Comparison of ENCODE assay signal across 8 cellular contexts in the genomic region with DNA sequence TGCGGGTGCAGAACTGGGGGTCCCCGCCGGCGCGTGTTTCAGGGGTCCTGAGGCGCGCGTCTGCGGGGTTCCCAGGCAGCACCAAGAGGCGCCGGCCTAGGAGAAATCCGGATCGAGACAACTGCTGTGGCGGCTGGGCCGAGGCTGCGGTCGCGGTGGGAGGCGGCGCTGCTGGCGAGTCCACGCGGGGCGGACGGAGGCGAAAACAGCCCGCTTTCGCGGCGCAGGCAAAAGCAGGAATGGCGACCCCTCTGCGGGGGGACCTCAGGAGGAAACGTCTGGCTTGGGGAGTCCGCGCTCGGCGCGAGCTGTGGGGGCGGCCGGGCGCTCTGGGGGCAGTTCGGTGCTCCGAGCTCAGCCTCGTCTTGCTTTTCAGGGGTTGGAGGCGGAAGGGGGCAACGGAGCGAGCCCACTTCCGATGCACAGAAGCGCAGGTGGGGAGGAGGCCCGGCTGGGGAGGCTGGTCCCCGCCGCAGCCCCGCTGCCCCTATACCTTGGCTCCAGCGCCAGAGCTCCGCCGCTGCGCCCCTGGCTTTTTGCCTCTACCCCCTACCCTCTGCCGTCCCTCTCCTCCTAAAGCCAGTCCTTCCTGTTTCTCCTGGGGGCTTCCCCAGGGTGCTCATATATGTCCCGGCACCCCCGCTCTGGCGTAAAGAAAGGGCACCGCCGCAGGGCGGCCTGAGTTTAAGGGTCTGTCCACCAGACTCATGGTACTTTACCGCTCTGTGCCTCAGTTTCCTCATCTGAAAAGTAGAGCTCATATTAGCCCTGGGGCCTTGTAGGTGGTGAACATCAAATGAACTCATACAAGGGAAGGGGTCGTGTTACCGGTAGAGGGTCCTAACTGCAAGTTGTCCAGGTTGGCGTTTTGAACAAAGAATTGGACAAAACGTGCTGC.
DNase-seq lines count a peak whose midpoint lies in the region; ATAC-seq, FAIRE-seq and TF ChIP-seq lines count a peak whose summit lies in the region.

No MANE protein-coding gene starts in this region.

- TF ChIP-seq POLR2A in endothelial cell of umbilical vein (IDR thresholded peaks at IDR 0.05; ENCODE audit: low read depth, low read length) = no peak
- TF ChIP-seq POLR2A in upper lobe of left lung (IDR thresholded peaks at IDR 0.05) = no peak

- BruUV-seq in endothelial cell of umbilical vein (replicated peaks; lab: Mats Ljungman, UMichigan) = no TSS peak

- H3K9me3 ChIP-seq in endothelial cell of umbilical vein (replicated peaks; ENCODE audit: control insufficient read depth, insufficient read depth, low read length) (no peaks in the 10 kb centered on the region), mucosa of descending colon (no peaks in the 10 kb centered on the region), upper lobe of left lung (no peaks in the 10 kb centered on the region)

- peak overlapping the region; percentile 54 for H2AFZ ChIP-seq in endothelial cell of umbilical vein (ENCODE audit: low read depth, low read length)

- 9 to 12% methylated on average over 29 to 40 of the region's 69 CpGs for WGBS in upper lobe of left lung, 2 donors

- H3K79me2 ChIP-seq in endothelial cell of umbilical vein (ENCODE audit: control insufficient read depth, insufficient read depth, low read length) = no peaks in the 10 kb centered on the region

- no peaks in the 10 kb centered on the region for H3K36me3 ChIP-seq in endothelial cell of umbilical vein (ENCODE audit: control insufficient read depth in 2 of 2, extremely low read depth in 1 of 2, insufficient read depth in 2 of 2, low read length in 2 of 2)
- no peaks in the 10 kb centered on the region for H3K36me3 ChIP-seq in mucosa of descending colon (ENCODE audit: low read depth)
- H3K36me3 ChIP-seq in upper lobe of left lung = no peaks in the 10 kb centered on the region

- ATAC-seq in mucosa of descending colon (peak; percentile 51), upper lobe of left lung (ENCODE audit: low FRiP score in 2 of 2) (peak; percentile 52 to 83)

- H3K27me3 ChIP-seq in endothelial cell of umbilical vein (ENCODE audit: control insufficient read depth in 2 of 2, insufficient read depth in 2 of 2, low read length in 2 of 2) (peaks cover 8 to 25% of the 10 kb centered on the region in 2 experiments), upper lobe of left lung (peaks cover 0 to 11% (median 0%) of the 10 kb centered on the region in 4 donors)

- H3K27ac ChIP-seq in endothelial cell of umbilical vein (ENCODE audit: insufficient read depth, low read depth, low read length) (no peak overlapping the region), upper lobe of left lung (peak overlapping the region; percentile 64 to 83 (median 74))

- H3K4me3 ChIP-seq in endothelial cell of umbilical vein (replicated peaks in 1 of 3; ENCODE audit: insufficient read depth in 1 of 3, low read depth in 1 of 3, low read length in 3 of 3) (peak overlapping the region; percentile 35 to 56 (median 50)), mucosa of descending colon (peak overlapping the region; percentile 55), upper lobe of left lung (peak overlapping the region; percentile 57 to 79 (median 72))

- H3K4me1 ChIP-seq in endothelial cell of umbilical vein (ENCODE audit: control insufficient read depth, extremely low read depth, insufficient read depth, low read length) (peaks cover 12% of the 10 kb centered on the region), mucosa of descending colon (ENCODE audit: low read depth) (no peaks in the 10 kb centered on the region), upper lobe of left lung (peaks cover 6 to 19% (median 16%) of the 10 kb centered on the region in 4 donors)

- TF ChIP-seq CTCF in endothelial cell of umbilical vein (IDR thresholded peaks at IDR 0.05; ENCODE audit: extremely low read depth in 1 of 2, insufficient read depth in 1 of 2, low read depth in 1 of 2, low read length in 2 of 2) = no peak
- TF ChIP-seq CTCF in mucosa of descending colon (IDR thresholded peaks at IDR 0.05) = no peak
- no peak for TF ChIP-seq CTCF in upper lobe of left lung (IDR thresholded peaks at IDR 0.05)

- no peaks in the 10 kb centered on the region for H4K20me1 ChIP-seq in endothelial cell of umbilical vein (replicated peaks; ENCODE audit: control insufficient read depth, extremely low read depth, insufficient read depth, low read length)

- FAIRE-seq in endothelial cell of umbilical vein (lab: Jason Lieb, UNC) = no peak

- POLR2A ChIA-PET in endothelial cell of umbilical vein (lab: Charles Lee) = no interaction called here

- dilution Hi-C loops in endothelial cell of umbilical vein (cut with MboI; ENCODE audit: extremely low pct_ligation_motif_present, low sequenced_read_pairs) = no loop called here

- CTCF ChIA-PET in endothelial cell of umbilical vein (lab: Charles Lee) = interaction anchor here (1.4 kb wide), 1 partner anchor 22 kb away, joined by 4 read pairs; no protein-coding TSS in a partner anchor

- DNase-seq in activated T-cell treated with anti-CD3 and anti-CD28 coated beads for 1 hour (ENCODE audit: low read depth) (peak; percentile 12), activated T-cell treated with anti-CD3 and anti-CD28 coated beads for 4 hours (no peak), HuH-7.5 (ENCODE audit: low spot score) (peak; percentile 69), endothelial cell of umbilical vein (ENCODE audit: low read depth, low spot score) (peak; percentile 22), mucosa of descending colon (peak; percentile 50 to 75 (median 70)), upper lobe of left lung (peak in 1 of 2 donors; percentile 92), SKM-1 (lab: John Stamatoyannopoulos, UW; ENCODE audit: unreplicated experiment) (no peak)
- DNase-seq in activated CD4-positive, alpha-beta T cell treated with anti-CD3 and anti-CD28 coated beads, Interleukin-2, amount 50 U/mL, for 48 hours = peak; percentile 34 to 44

- peak overlapping the region; percentile 78 for H3K4me2 ChIP-seq in endothelial cell of umbilical vein (ENCODE audit: insufficient read depth, low read length)

- TF ChIP-seq EP300 in upper lobe of left lung (IDR thresholded peaks at IDR 0.05) = no peak

- intact Hi-C loops in endothelial cell of umbilical vein (cut with micrococcal nuclease) = no loop called here
- intact Hi-C loops in mucosa of descending colon (cut with DNase I, micrococcal nuclease) = no loop called here

- H3K9ac ChIP-seq in endothelial cell of umbilical vein (replicated peaks; ENCODE audit: extremely low read depth, insufficient read depth, low read length) = peak overlapping the region; percentile 9

- no peaks in the 10 kb centered on the region for H3K9me1 ChIP-seq in endothelial cell of umbilical vein (replicated peaks; ENCODE audit: control insufficient read depth, extremely low read depth, insufficient read depth, low read length)

TF ChIP-seq in endothelial cell of umbilical vein, 7 proteins besides CTCF, POLR2A, EP300 and RAD21:
- no peak for TF ChIP-seq POLR2AphosphoS5 (IDR thresholded peaks at IDR 0.05; ENCODE audit: insufficient read depth, low read depth, low read length)
- TF ChIP-seq EZH2 (IDR thresholded peaks at IDR 0.05; ENCODE audit: borderline replicate concordance, low read depth, low read length, severe bottlenecking) = peak; percentile 80

Comparison
In these comparisons a context has a peak if more than half of its experiments do, and no peak if none do; other contexts are left out.
1. DNase-seq: peak in activated T-cell treated with anti-CD3 and anti-CD28 coated beads for 1 hour (single experiment), HuH-7.5 (single experiment), activated CD4-positive, alpha-beta T cell treated with anti-CD3 and anti-CD28 coated beads, Interleukin-2, amount 50 U/mL, for 48 hours (2 of 2), endothelial cell of umbilical vein (single experiment) and mucosa of descending colon (3 of 3); none in activated T-cell treated with anti-CD3 and anti-CD28 coated beads for 4 hours (single experiment) and SKM-1 (single experiment).
2. Peak in every context shown above with its lines, with median percentiles within 50 percentile points of each other: H3K4me3 ChIP-seq.